8 cellular contexts compared by ENCODE assay signal in the genomic region with DNA sequence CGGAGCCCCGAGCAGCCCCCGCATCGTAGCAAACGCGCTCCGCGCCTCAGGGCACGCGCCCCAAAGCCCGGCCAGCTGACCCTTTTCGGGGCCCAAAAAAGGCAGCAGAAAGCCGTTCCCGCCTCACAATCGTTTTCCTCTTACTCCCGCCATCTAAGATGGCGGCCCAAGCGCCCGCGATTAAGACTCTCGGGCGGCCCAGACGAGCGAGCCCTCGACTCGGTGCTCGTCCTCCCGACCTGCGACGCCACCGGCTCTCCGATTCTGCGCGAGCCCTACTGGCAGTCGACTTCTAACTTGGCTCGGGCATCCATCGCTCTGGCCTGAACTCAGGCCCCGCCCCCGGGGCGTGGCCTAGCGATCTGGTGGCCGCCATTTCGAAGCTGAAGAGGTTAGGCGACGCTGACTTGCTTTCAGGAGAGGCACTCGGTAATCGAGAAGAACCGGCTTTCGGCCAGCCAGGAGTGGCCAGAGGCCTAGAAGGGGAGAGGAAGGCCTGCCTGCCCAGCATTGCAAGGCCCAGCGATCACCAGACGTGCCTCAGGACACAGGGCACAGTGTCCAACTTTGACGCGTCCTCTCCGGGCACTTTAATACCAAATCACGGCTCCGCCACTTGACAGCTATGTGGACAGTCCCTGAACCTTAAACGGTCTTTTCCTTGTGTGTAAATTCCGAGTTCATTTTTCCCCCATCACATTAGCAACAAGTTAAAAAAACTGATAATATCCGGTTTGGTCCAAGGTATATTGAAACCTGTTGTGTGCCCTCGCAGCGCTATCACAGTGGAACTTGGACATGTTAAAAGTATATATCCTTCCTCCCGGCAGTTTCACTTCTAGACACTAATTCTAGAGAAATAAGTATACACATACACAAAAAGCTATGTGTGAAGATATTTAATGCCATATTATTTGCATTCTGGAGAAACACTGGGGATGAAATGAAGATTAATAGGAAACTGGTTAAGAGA. TPM values are rescaled to one million over a fixed set of nuclear protein-coding genes. Genes with fewer than 3 reads are reported as not detected.
DNase-seq lines count a peak whose midpoint lies in the region; ATAC-seq, FAIRE-seq and TF ChIP-seq lines count a peak whose summit lies in the region.

A gene (minus strand): TSS at position 182 of the 973 bp plus-strand sequence. CDS start 45,396 bp downstream, outside the sequence.

- ATAC-seq in HG02852 (IDR thresholded peaks at IDR 0.05; ENCODE audit: unreplicated experiment), result peak; percentile 90
- ATAC-seq in heart left ventricle, result peak; percentile 90 to 98 (median 95)
- peak; percentile 99 for ATAC-seq in upper lobe of left lung (ENCODE audit: low FRiP score in 2 of 2)

- intact Hi-C loops in adrenal gland (cut with DNase I), result loop anchor here in 1 of 2 donors (10.0 kb wide), 1 partner anchor 69 kb away; no protein-coding TSS in a partner anchor
- intact Hi-C loops in heart left ventricle (cut with DNase I), result loop anchor here in 8 of 10 donors (2.0 to 10.0 kb wide), 9 partner anchors 37 to 179 kb away; a partner anchor contains a TSS
- intact Hi-C loops in posterior cingulate gyrus (cut with DNase I), result loop anchor here (1.0 kb wide), 2 partner anchors 107 to 180 kb away; a partner anchor contains a TSS

- H3K9me3 ChIP-seq in adrenal gland (replicated peaks in 1 of 3) (no peaks in the 10 kb centered on the region), heart left ventricle (no peaks in the 10 kb centered on the region), upper lobe of left lung (no peaks in the 10 kb centered on the region)

- 1 to 3% (median 1%) methylated on average over 11 to 62 of the region's 62 CpGs for WGBS in adrenal gland, 4 donors
- whole genome bisulfite sequencing in heart left ventricle, 4 donors, result 1 to 2% (median 1%) methylated on average over 42 to 62 of the region's 62 CpGs
- 3% methylated on average over 13 to 39 of the region's 62 CpGs for WGBS in upper lobe of left lung, 2 donors

- H3K4me1 ChIP-seq in adrenal gland (replicated peaks in 1 of 2) (peaks cover 13 to 31% of the 10 kb centered on the region in 2 donors), heart left ventricle (peaks cover 0 to 42% (median 30%) of the 10 kb centered on the region in 12 donors), upper lobe of left lung (peaks cover 29 to 39% (median 34%) of the 10 kb centered on the region in 4 donors)

- FAIRE-seq in GM12892 (lab: Jason Lieb, UNC), result peak; percentile 69

- TF ChIP-seq CTCF in adrenal gland (IDR thresholded peaks at IDR 0.05) (no peak), heart left ventricle (IDR thresholded peaks at IDR 0.05) (peak in 2 of 12 donors; percentile 2 to 9), upper lobe of left lung (IDR thresholded peaks at IDR 0.05) (peak in 1 of 6 experiments; percentile 28)

- H3K4me3 ChIP-seq in adrenal gland, result peak within 1 kb of the TSS; percentile 13 to 92 (median 72)
- H3K4me3 ChIP-seq in heart left ventricle, result peak within 1 kb of the TSS; percentile 69 to 100 (median 92)
- peak within 1 kb of the TSS; percentile 59 to 89 (median 69) for H3K4me3 ChIP-seq in upper lobe of left lung

- TF ChIP-seq POLR2A in GM12892 (IDR thresholded peaks at IDR 0.05; ENCODE audit: low read depth, low read length), result peak; percentile 88
- TF ChIP-seq POLR2A in adrenal gland (IDR thresholded peaks at IDR 0.05), result peak; percentile 75 to 92
- peak; percentile 17 to 94 for TF ChIP-seq POLR2A in heart left ventricle (IDR thresholded peaks at IDR 0.05)
- peak; percentile 40 to 94 (median 88) for TF ChIP-seq POLR2A in upper lobe of left lung (IDR thresholded peaks at IDR 0.05)

- no peaks in the 10 kb centered on the region for H3K36me3 ChIP-seq in adrenal gland (replicated peaks in 1 of 2)
- no peaks in the 10 kb centered on the region for H3K36me3 ChIP-seq in heart left ventricle
- no peaks in the 10 kb centered on the region for H3K36me3 ChIP-seq in upper lobe of left lung

- H3K27me3 ChIP-seq in adrenal gland (no peaks in the 10 kb centered on the region), heart left ventricle (no peaks in the 10 kb centered on the region), upper lobe of left lung (no peaks in the 10 kb centered on the region)

- DNase-seq in GM12892 (ENCODE audit: insufficient read length), result peak; percentile 90
- peak; percentile 95 for DNase-seq in NCI-H146 (lab: John Stamatoyannopoulos, UW)
- peak; percentile 95 to 98 (median 96) for DNase-seq in T-helper 1 cell
- DNase-seq in adrenal gland, result peak; percentile 98 to 99 (median 98)
- DNase-seq in heart left ventricle, result peak; percentile 98 to 99 (median 99)
- peak; percentile 96 to 100 (median 98) for DNase-seq in posterior cingulate gyrus
- DNase-seq in upper lobe of left lung, result peak; percentile 100

- H3K27ac ChIP-seq in adrenal gland (peak within 1 kb of the TSS; percentile 90 to 98 (median 98)), heart left ventricle (peak within 1 kb of the TSS; percentile 96 to 100 (median 100)), upper lobe of left lung (peak within 1 kb of the TSS; percentile 98 to 100 (median 99))

- TF ChIP-seq EP300 in upper lobe of left lung (IDR thresholded peaks at IDR 0.05), result no peak

RNA-seq across cellular contexts. Expression of the gene that starts here (rescaled TPM):
- 69.5 TPM for polyA plus RNA-seq in GM12892 (2012; ENCODE audit: missing spikeins)
- total RNA-seq in adrenal gland (100 to 1,000 TPM in 1 of 8 donors, 10 to 100 TPM in 7; 62.2 to 110 (median 71.1) TPM), heart left ventricle (100 to 1,000 TPM in 8 of 9 donors, 10 to 100 TPM in 1; 99.2 to 197 (median 135) TPM), upper lobe of left lung (100 to 1,000 TPM in 4 of 6 donors, 10 to 100 TPM in 2; 78.7 to 195 (median 110) TPM)
- polyA plus RNA-seq in adrenal gland (10 to 100 TPM; 45.9 to 70.2 (median 52.0) TPM), heart left ventricle (100 to 1,000 TPM in 1 of 2 donors, 10 to 100 TPM in 1; 62.7 to 159 TPM)

Comparison
In these comparisons a context has a peak if more than half of its experiments do, and no peak if none do; other contexts are left out.
1. Peak in every context shown above with its lines: DNase-seq, ATAC-seq, H3K4me3 ChIP-seq and H3K27ac ChIP-seq.